In the genomic region with DNA sequence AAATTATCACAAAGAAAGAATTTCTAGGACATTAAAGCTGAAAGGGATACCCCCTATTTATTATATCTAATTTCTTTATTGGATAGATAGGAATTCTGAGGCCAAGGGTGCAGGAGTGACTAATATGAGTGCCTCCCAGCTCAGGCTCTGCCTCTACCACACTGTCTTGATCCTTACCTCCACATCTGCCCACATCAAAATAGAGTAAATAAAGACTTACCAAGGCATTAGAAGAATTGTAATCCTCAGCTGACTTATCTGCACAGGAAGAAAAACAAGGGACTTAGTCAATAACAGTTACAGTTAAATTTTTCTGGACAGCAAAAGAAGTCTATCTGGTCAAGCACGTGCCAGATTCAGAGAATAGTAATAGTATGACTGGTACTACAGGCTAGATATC, we compare ENCODE assay signal across 1 cellular context.
TF ChIP-seq lines count a peak whose summit lies in the region.

No MANE protein-coding gene starts in this region.

TF ChIP-seq in HCT116, 20 proteins besides CTCF, POLR2A, EP300 and RAD21 (continued from another document):
- TF ChIP-seq, protein P1, sequence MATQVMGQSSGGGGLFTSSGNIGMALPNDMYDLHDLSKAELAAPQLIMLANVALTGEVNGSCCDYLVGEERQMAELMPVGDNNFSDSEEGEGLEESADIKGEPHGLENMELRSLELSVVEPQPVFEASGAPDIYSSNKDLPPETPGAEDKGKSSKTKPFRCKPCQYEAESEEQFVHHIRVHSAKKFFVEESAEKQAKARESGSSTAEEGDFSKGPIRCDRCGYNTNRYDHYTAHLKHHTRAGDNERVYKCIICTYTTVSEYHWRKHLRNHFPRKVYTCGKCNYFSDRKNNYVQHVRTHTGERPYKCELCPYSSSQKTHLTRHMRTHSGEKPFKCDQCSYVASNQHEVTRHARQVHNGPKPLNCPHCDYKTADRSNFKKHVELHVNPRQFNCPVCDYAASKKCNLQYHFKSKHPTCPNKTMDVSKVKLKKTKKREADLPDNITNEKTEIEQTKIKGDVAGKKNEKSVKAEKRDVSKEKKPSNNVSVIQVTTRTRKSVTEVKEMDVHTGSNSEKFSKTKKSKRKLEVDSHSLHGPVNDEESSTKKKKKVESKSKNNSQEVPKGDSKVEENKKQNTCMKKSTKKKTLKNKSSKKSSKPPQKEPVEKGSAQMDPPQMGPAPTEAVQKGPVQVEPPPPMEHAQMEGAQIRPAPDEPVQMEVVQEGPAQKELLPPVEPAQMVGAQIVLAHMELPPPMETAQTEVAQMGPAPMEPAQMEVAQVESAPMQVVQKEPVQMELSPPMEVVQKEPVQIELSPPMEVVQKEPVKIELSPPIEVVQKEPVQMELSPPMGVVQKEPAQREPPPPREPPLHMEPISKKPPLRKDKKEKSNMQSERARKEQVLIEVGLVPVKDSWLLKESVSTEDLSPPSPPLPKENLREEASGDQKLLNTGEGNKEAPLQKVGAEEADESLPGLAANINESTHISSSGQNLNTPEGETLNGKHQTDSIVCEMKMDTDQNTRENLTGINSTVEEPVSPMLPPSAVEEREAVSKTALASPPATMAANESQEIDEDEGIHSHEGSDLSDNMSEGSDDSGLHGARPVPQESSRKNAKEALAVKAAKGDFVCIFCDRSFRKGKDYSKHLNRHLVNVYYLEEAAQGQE (IDR thresholded peaks at IDR 0.05; ENCODE audit: low read depth) = no peak
- TF ChIP-seq ZNF274 (IDR thresholded peaks at IDR 0.05; ENCODE audit: low read depth, low read length) = no peak
- TF ChIP-seq CBX3 (IDR thresholded peaks at IDR 0.05; ENCODE audit: low read depth) = no peak
- TF ChIP-seq YY1 (IDR thresholded peaks at IDR 0.05; ENCODE audit: extremely low read depth, insufficient replicate concordance, low read depth, low read length) = no peak
- TF ChIP-seq, protein P2, sequence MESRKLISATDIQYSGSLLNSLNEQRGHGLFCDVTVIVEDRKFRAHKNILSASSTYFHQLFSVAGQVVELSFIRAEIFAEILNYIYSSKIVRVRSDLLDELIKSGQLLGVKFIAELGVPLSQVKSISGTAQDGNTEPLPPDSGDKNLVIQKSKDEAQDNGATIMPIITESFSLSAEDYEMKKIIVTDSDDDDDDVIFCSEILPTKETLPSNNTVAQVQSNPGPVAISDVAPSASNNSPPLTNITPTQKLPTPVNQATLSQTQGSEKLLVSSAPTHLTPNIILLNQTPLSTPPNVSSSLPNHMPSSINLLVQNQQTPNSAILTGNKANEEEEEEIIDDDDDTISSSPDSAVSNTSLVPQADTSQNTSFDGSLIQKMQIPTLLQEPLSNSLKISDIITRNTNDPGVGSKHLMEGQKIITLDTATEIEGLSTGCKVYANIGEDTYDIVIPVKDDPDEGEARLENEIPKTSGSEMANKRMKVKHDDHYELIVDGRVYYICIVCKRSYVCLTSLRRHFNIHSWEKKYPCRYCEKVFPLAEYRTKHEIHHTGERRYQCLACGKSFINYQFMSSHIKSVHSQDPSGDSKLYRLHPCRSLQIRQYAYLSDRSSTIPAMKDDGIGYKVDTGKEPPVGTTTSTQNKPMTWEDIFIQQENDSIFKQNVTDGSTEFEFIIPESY (IDR thresholded peaks at IDR 0.05; ENCODE audit: extremely low read depth, insufficient replicate concordance, low read length) = no peak
- TF ChIP-seq, protein P3, sequence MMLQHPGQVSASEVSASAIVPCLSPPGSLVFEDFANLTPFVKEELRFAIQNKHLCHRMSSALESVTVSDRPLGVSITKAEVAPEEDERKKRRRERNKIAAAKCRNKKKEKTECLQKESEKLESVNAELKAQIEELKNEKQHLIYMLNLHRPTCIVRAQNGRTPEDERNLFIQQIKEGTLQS (IDR thresholded peaks at IDR 0.05) = no peak
- no peak for TF ChIP-seq EGR1 (IDR thresholded peaks at IDR 0.05; ENCODE audit: low read depth)
- no peak for TF ChIP-seq SP1 (IDR thresholded peaks at IDR 0.05; ENCODE audit: low read depth)
- TF ChIP-seq EZH2 (IDR thresholded peaks at IDR 0.05) = no peak
- TF ChIP-seq ZFX (IDR thresholded peaks at IDR 0.05) = no peak
TF ChIP-seq in HCT116: peak in this region for 0.
